2 cellular contexts compared by ENCODE assay signal in the genomic region with DNA sequence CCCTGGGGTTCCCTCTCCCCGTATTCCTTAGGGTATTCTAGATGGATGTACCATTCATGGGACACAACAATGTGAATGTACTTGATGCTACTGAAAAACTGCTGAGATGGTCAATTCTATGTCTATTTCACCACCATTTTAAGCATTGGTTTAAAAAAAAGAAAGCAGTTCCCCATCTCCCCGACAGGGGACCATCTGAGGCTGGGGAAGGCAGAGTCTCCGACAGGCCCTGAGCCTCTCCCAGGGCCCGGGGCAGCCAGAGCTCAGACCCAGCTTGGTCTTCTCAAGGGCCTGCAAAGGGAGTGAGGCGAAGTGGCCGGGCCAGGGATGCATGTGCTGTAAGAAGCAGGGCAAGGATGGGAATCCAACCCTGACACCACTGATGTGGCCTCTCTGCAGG.
TF ChIP-seq lines count a peak whose summit lies in the region.

No MANE protein-coding gene starts in this region.

TF ChIP-seq in SK-N-SH, 30 proteins besides CTCF, POLR2A, EP300 and RAD21 (continued from another document):
- no peak for TF ChIP-seq TAF1 (IDR thresholded peaks at IDR 0.05; ENCODE audit: borderline replicate concordance, low read depth, low read length)
- TF ChIP-seq GABPA (IDR thresholded peaks at IDR 0.05; ENCODE audit: low read depth) = no peak
- TF ChIP-seq, protein P1, sequence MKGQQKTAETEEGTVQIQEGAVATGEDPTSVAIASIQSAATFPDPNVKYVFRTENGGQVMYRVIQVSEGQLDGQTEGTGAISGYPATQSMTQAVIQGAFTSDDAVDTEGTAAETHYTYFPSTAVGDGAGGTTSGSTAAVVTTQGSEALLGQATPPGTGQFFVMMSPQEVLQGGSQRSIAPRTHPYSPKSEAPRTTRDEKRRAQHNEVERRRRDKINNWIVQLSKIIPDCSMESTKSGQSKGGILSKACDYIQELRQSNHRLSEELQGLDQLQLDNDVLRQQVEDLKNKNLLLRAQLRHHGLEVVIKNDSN (IDR thresholded peaks at IDR 0.05; ENCODE audit: borderline replicate concordance, low read depth) = no peak
- TF ChIP-seq CHD2 (IDR thresholded peaks at IDR 0.05; ENCODE audit: low read length, partially characterized antibody) = no peak
- no peak for TF ChIP-seq RXRA (IDR thresholded peaks at IDR 0.05; ENCODE audit: borderline replicate concordance, low read depth)
- no peak for TF ChIP-seq FOXM1 (IDR thresholded peaks at IDR 0.05; ENCODE audit: low read depth)
- TF ChIP-seq, protein P2, sequence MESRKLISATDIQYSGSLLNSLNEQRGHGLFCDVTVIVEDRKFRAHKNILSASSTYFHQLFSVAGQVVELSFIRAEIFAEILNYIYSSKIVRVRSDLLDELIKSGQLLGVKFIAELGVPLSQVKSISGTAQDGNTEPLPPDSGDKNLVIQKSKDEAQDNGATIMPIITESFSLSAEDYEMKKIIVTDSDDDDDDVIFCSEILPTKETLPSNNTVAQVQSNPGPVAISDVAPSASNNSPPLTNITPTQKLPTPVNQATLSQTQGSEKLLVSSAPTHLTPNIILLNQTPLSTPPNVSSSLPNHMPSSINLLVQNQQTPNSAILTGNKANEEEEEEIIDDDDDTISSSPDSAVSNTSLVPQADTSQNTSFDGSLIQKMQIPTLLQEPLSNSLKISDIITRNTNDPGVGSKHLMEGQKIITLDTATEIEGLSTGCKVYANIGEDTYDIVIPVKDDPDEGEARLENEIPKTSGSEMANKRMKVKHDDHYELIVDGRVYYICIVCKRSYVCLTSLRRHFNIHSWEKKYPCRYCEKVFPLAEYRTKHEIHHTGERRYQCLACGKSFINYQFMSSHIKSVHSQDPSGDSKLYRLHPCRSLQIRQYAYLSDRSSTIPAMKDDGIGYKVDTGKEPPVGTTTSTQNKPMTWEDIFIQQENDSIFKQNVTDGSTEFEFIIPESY (IDR thresholded peaks at IDR 0.05; ENCODE audit: borderline replicate concordance, low read depth) = no peak
- no peak for TF ChIP-seq NFIC (IDR thresholded peaks at IDR 0.05; ENCODE audit: borderline replicate concordance)
- no peak for TF ChIP-seq SIN3A (IDR thresholded peaks at IDR 0.05; ENCODE audit: borderline replicate concordance, low read depth, low read length)
- no peak for TF ChIP-seq POLR2AphosphoS5 (IDR thresholded peaks at IDR 0.05; ENCODE audit: low read depth, low read length)
- no peak for TF ChIP-seq EZH2phosphoT487 (IDR thresholded peaks at IDR 0.05; ENCODE audit: borderline replicate concordance, low read depth)
- no peak for TF ChIP-seq NRF1 (IDR thresholded peaks at IDR 0.05; ENCODE audit: low read depth, low read length)
- TF ChIP-seq, protein P3, sequence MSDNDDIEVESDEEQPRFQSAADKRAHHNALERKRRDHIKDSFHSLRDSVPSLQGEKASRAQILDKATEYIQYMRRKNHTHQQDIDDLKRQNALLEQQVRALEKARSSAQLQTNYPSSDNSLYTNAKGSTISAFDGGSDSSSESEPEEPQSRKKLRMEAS (IDR thresholded peaks at IDR 0.05; ENCODE audit: low read depth) = no peak
- TF ChIP-seq, protein P4, sequence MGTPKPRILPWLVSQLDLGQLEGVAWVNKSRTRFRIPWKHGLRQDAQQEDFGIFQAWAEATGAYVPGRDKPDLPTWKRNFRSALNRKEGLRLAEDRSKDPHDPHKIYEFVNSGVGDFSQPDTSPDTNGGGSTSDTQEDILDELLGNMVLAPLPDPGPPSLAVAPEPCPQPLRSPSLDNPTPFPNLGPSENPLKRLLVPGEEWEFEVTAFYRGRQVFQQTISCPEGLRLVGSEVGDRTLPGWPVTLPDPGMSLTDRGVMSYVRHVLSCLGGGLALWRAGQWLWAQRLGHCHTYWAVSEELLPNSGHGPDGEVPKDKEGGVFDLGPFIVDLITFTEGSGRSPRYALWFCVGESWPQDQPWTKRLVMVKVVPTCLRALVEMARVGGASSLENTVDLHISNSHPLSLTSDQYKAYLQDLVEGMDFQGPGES (IDR thresholded peaks at IDR 0.05; ENCODE audit: low read depth, low read length) = no peak
- no peak for TF ChIP-seq ELF1 (IDR thresholded peaks at IDR 0.05)

TF ChIP-seq in SK-N-SH treated with all-trans-retinoic acid at 6 μM for 48 hours, 23 proteins besides CTCF, POLR2A, EP300 and RAD21 (continued from another document):
- TF ChIP-seq, protein P5, sequence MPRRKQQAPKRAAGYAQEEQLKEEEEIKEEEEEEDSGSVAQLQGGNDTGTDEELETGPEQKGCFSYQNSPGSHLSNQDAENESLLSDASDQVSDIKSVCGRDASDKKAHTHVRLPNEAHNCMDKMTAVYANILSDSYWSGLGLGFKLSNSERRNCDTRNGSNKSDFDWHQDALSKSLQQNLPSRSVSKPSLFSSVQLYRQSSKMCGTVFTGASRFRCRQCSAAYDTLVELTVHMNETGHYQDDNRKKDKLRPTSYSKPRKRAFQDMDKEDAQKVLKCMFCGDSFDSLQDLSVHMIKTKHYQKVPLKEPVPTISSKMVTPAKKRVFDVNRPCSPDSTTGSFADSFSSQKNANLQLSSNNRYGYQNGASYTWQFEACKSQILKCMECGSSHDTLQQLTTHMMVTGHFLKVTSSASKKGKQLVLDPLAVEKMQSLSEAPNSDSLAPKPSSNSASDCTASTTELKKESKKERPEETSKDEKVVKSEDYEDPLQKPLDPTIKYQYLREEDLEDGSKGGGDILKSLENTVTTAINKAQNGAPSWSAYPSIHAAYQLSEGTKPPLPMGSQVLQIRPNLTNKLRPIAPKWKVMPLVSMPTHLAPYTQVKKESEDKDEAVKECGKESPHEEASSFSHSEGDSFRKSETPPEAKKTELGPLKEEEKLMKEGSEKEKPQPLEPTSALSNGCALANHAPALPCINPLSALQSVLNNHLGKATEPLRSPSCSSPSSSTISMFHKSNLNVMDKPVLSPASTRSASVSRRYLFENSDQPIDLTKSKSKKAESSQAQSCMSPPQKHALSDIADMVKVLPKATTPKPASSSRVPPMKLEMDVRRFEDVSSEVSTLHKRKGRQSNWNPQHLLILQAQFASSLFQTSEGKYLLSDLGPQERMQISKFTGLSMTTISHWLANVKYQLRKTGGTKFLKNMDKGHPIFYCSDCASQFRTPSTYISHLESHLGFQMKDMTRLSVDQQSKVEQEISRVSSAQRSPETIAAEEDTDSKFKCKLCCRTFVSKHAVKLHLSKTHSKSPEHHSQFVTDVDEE (CRISPR knock-in tag; IDR thresholded peaks at IDR 0.05) = no peak
- TF ChIP-seq ZFP3 (CRISPR knock-in tag; IDR thresholded peaks at IDR 0.05) (no peak), CSDC2 (CRISPR knock-in tag; IDR thresholded peaks at IDR 0.05) (no peak), RARB (CRISPR knock-in tag; IDR thresholded peaks at IDR 0.05) (no peak), SNAI2 (CRISPR knock-in tag; IDR thresholded peaks at IDR 0.05) (no peak), BACH2 (CRISPR knock-in tag; IDR thresholded peaks at IDR 0.05; ENCODE audit: borderline replicate concordance) (no peak), ZNF70 (CRISPR knock-in tag; IDR thresholded peaks at IDR 0.05) (no peak), TOX (CRISPR knock-in tag; IDR thresholded peaks at IDR 0.05; ENCODE audit: borderline replicate concordance) (no peak), OSR1 (CRISPR knock-in tag; IDR thresholded peaks at IDR 0.05) (no peak), GLIS3 (CRISPR knock-in tag; IDR thresholded peaks at IDR 0.05) (no peak)
- TF ChIP-seq, protein P6, sequence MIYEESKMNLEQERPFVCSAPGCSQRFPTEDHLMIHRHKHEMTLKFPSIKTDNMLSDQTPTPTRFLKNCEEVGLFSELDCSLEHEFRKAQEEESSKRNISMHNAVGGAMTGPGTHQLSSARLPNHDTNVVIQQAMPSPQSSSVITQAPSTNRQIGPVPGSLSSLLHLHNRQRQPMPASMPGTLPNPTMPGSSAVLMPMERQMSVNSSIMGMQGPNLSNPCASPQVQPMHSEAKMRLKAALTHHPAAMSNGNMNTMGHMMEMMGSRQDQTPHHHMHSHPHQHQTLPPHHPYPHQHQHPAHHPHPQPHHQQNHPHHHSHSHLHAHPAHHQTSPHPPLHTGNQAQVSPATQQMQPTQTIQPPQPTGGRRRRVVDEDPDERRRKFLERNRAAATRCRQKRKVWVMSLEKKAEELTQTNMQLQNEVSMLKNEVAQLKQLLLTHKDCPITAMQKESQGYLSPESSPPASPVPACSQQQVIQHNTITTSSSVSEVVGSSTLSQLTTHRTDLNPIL (CRISPR knock-in tag; IDR thresholded peaks at IDR 0.05; ENCODE audit: low read depth) = no peak
- TF ChIP-seq, protein P7, sequence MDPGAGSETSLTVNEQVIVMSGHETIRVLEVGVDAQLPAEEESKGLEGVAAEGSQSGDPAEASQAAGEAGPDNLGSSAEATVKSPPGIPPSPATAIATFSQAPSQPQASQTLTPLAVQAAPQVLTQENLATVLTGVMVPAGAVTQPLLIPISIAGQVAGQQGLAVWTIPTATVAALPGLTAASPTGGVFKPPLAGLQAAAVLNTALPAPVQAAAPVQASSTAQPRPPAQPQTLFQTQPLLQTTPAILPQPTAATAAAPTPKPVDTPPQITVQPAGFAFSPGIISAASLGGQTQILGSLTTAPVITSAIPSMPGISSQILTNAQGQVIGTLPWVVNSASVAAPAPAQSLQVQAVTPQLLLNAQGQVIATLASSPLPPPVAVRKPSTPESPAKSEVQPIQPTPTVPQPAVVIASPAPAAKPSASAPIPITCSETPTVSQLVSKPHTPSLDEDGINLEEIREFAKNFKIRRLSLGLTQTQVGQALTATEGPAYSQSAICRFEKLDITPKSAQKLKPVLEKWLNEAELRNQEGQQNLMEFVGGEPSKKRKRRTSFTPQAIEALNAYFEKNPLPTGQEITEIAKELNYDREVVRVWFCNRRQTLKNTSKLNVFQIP (CRISPR knock-in tag; IDR thresholded peaks at IDR 0.05; ENCODE audit: borderline replicate concordance, low read depth) = no peak
